ENCODE assay signal across 32 cellular contexts in the genomic region with DNA sequence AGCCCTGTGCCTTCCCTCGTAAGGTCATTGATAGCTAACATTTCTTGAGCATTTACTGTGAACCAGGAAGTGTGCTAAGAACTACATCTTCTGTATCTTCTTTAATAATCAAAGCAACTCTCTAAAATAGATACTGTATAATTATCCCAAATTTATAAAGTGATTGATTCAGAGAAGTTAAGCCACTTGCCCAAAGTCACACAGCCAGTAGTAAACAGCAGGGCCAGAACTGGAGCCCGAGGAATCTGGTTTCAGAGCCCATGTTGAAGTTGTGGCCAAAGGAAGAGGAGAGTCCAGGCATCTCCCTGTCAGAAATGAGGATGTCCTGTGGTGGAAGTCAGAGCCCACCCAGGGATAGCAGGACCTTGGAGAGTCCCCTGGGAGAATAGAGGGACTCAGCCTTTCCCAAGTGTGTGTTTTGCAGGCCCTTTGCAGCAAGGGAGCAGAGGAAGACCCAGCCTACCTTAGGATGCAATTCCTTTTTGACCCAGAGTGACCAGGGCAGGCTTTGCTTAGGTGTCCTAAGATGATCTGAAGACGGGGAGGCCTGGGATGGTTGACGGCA.
"Had no signal": no experiment of that assay in that cellular context is flagged by ENCODE, and none has a peak within 500 bp of the region (broad histone marks: within the 10 kb centered on the region; RNA-seq: fewer than 3 reads in every experiment).

No MANE protein-coding gene starts in this region.

- H3K27me3 ChIP-seq: adrenal gland, body of pancreas, esophagus squamous epithelium, gastroesophageal sphincter, heart right ventricle had no signal

- H3K9me3 ChIP-seq: adrenal gland, body of pancreas, esophagus squamous epithelium, gastroesophageal sphincter, heart right ventricle had no signal

- H3K36me3 ChIP-seq: adrenal gland, esophagus squamous epithelium, WERI-Rb-1 had no signal

- H3K27ac ChIP-seq: adrenal gland, body of pancreas, epithelial cell of prostate, esophagus squamous epithelium, gastroesophageal sphincter, heart right ventricle, WERI-Rb-1 had no signal

- H3K4me3 ChIP-seq: adrenal gland, body of pancreas, esophagus squamous epithelium, gastroesophageal sphincter, heart right ventricle had no signal

- FAIRE-seq: colon, endothelial cell of umbilical vein had no signal

- H3K4me1 ChIP-seq: adrenal gland, body of pancreas, esophagus squamous epithelium, gastroesophageal sphincter had no signal

- DNase-seq: activated B cell treated with CpG ODN at 0.5 μM for 24 hours; activated CD4-positive, alpha-beta memory T cell treated with anti-CD3 and anti-CD28 coated beads for 36 hours; activated CD4-positive, alpha-beta T cell treated with anti-CD3 and anti-CD28 coated beads for 36 hours; activated CD4-positive, alpha-beta T cell treated with anti-CD3 and anti-CD28 coated beads, Interleukin-2, amount 10 ng/mL, durations not matched to agents 24 days and 14 days; activated CD4-positive, CD25-positive, alpha-beta regulatory T cell treated with anti-CD3 and anti-CD28 coated beads, Interleukin-2, amount 50 U/mL, for 72 hours; activated CD8-positive, alpha-beta memory T cell treated with anti-CD3 and anti-CD28 coated beads, Interleukin-2, amount 10 ng/mL, durations not matched to agents 7 days and 5 days; activated CD8-positive, alpha-beta memory T cell treated with anti-CD3 and anti-CD28 coated beads, Interleukin-2, amount 50 U/mL, for 4 hours; activated CD8-positive, alpha-beta T cell treated with anti-CD3 and anti-CD28 coated beads, Interleukin-2, amount 10 ng/mL, durations not matched to agents 7 days and 5 days; activated effector memory CD4-positive, alpha-beta T cell treated with anti-CD3 and anti-CD28 coated beads, Interleukin-2, amount 50 U/mL, for 16 hours; activated naive CD4-positive, alpha-beta T cell treated with anti-CD3 and anti-CD28 coated beads for 36 hours; activated naive CD8-positive, alpha-beta T cell treated with anti-CD3 and anti-CD28 coated beads for 36 hours; activated naive CD8-positive, alpha-beta T cell treated with anti-CD3 and anti-CD28 coated beads, Interleukin-2, amount 50 U/mL, for 24 hours; activated T-cell treated with anti-CD3 and anti-CD28 coated beads, Interleukin-2, amount 50 U/mL, for 1 hour; activated T-cell treated with anti-CD3 and anti-CD28 coated beads, Interleukin-2, amount 50 U/mL, for 48 hours; adrenal gland; amygdala; aorta; body of pancreas; caudate nucleus; cortex of kidney; dermis blood vessel endothelial cell; effector CD4-positive, alpha-beta T cell; effector memory CD8-positive, alpha-beta T cell; esophagus squamous epithelium; foreskin melanocyte; heart right ventricle; T-helper 9 cell; WERI-Rb-1 had no signal

- ATAC-seq: activated CD4-positive, alpha-beta T cell treated with anti-CD3 and anti-CD28 coated beads for 36 hours; activated CD8-positive, alpha-beta memory T cell treated with anti-CD3 and anti-CD28 coated beads, Interleukin-2, amount 10 ng/mL, durations not matched to agents 7 days and 5 days; activated CD8-positive, alpha-beta T cell treated with anti-CD3 and anti-CD28 coated beads, Interleukin-2, amount 10 ng/mL, durations not matched to agents 7 days and 5 days; activated naive CD8-positive, alpha-beta T cell treated with anti-CD3 and anti-CD28 coated beads, Interleukin-2, amount 50 U/mL, for 24 hours; body of pancreas; effector memory CD8-positive, alpha-beta T cell; gastroesophageal sphincter had no signal
